In the genomic region with DNA sequence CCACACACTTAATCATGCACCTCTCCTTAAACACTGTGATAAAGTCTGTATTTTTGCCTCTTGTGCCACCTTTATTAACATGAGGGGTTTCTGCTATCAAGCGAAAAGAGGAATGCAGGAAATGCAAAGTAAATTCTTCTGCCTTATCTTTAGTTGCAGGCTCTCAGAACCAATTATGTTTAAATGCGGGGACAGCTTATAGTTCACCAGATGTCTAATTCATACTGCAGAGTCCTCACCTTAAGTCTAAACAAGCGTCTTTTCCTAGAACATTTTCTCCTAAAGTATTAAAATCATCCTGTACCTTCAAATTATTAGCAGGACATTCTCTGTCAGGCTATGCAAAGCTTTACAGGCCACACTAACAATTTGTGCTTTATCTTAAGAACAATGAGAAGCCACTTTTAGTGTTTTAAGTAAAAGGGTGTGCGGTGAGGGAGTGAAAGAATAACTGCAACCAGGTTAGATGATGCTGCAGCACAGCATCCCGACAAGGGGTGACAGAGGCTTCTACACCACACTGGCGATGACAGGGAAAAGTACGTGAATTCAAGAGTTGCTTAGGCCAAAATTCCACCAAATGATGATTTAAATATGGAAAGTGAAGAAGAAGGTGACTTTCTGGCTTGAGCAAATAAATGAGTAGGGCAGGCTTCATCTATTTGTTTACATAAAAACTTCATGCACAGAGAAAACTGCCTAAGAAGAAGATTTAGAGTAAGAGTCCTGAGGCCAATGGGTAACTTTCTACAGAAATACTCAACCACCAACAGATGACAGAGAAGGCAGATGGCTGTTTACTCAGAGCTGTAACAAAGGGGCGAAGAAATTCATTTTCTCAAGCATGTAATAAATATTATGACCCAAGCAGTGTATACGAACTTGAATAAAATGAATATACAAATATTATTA, we compare ENCODE assay signal across 17 cellular contexts. TPM values are rescaled to one million over a fixed set of nuclear protein-coding genes. Genes with fewer than 3 reads are reported as not detected.
DNase-seq lines count a peak whose midpoint lies in the region; ATAC-seq and TF ChIP-seq lines count a peak whose summit lies in the region.
"Had no signal": no experiment of that assay in that cellular context is flagged by ENCODE, and none has a peak within 500 bp of the region (broad histone marks: within the 10 kb centered on the region; RNA-seq: fewer than 3 reads in every experiment).

No MANE protein-coding gene starts in this region.

- peak overlapping the region; percentile 67 for H3K4me3 ChIP-seq in SK-N-MC
- H3K4me3 ChIP-seq in endodermal cell (ENCODE audit: low read length), result no peak overlapping the region
- H3K4me3 ChIP-seq: right atrium auricular region, thyroid gland had no signal

- peaks cover 21% of the 10 kb centered on the region for H3K36me3 Mint-ChIP-seq in activated CD4-positive, alpha-beta T cell treated with anti-CD3 and anti-CD28 coated beads, Interleukin-2, amount 10 ng/mL, durations not matched to agents 24 days and 14 days (ENCODE audit: low read depth)
- peaks cover 5% of the 10 kb centered on the region for H3K36me3 Mint-ChIP-seq in endodermal cell (ENCODE audit: low read depth)

- H3K27me3 ChIP-seq in endodermal cell (ENCODE audit: control insufficient read depth, insufficient read depth, low read length, poor library complexity, severe bottlenecking), result no peaks in the 10 kb centered on the region
- H3K27me3 ChIP-seq: right atrium auricular region, thyroid gland had no signal

- intact Hi-C loops in activated CD4-positive, alpha-beta T cell treated with anti-CD3 and anti-CD28 coated beads, Interleukin-2, amount 10 ng/mL, durations not matched to agents 24 days and 14 days (cut with micrococcal nuclease), result loop anchor here (5.0 kb wide), 1 partner anchor 34 kb away; a partner anchor contains a TSS

- peaks cover 23% of the 10 kb centered on the region for H3K36me3 ChIP-seq in SK-N-MC (ENCODE audit: insufficient read depth, low read length)
- no peaks in the 10 kb centered on the region for H3K36me3 ChIP-seq in endodermal cell (ENCODE audit: control insufficient read depth, insufficient read depth, low read length)
- H3K36me3 ChIP-seq: right atrium auricular region, thyroid gland had no signal

- no peaks in the 10 kb centered on the region for H3K27me3 Mint-ChIP-seq in activated CD4-positive, alpha-beta T cell treated with anti-CD3 and anti-CD28 coated beads, Interleukin-2, amount 10 ng/mL, durations not matched to agents 24 days and 14 days
- H3K27me3 Mint-ChIP-seq in endodermal cell (ENCODE audit: insufficient read depth), result no peaks in the 10 kb centered on the region
- H3K27me3 Mint-ChIP-seq: activated naive CD4-positive, alpha-beta T cell treated with anti-CD3 and anti-CD28 coated beads, Interleukin-2, amount 50 U/mL, for 24 hours had no signal

- H3K9me3 Mint-ChIP-seq in activated CD4-positive, alpha-beta T cell treated with anti-CD3 and anti-CD28 coated beads, Interleukin-2, amount 10 ng/mL, durations not matched to agents 24 days and 14 days, result no peaks in the 10 kb centered on the region
- no peaks in the 10 kb centered on the region for H3K9me3 Mint-ChIP-seq in endodermal cell
- H3K9me3 Mint-ChIP-seq: activated naive CD4-positive, alpha-beta T cell treated with anti-CD3 and anti-CD28 coated beads, Interleukin-2, amount 50 U/mL, for 24 hours; neural crest cell had no signal

- TF ChIP-seq CTCF in endodermal cell (conservative IDR thresholded peaks at IDR 0.05), result no peak

- peak overlapping the region; percentile 7 for H3K27ac Mint-ChIP-seq in activated CD4-positive, alpha-beta T cell treated with anti-CD3 and anti-CD28 coated beads, Interleukin-2, amount 10 ng/mL, durations not matched to agents 24 days and 14 days
- peak overlapping the region; percentile 10 for H3K27ac Mint-ChIP-seq in endodermal cell
- H3K27ac Mint-ChIP-seq: activated naive CD4-positive, alpha-beta T cell treated with anti-CD3 and anti-CD28 coated beads, Interleukin-2, amount 50 U/mL, for 24 hours had no signal

- H3K27ac ChIP-seq in SK-N-MC, result peak overlapping the region; percentile 95
- peak overlapping the region; percentile 6 for H3K27ac ChIP-seq in endodermal cell (ENCODE audit: low read depth, low read length)
- H3K27ac ChIP-seq: C4-2B, right atrium auricular region, thyroid gland had no signal

- DNase-seq in activated CD4-positive, alpha-beta T cell treated with anti-CD3 and anti-CD28 coated beads, Interleukin-2, amount 10 ng/mL, durations not matched to agents 24 days and 14 days, result no peak
- no peak for DNase-seq in activated CD4-positive, alpha-beta T cell treated with anti-CD3 and anti-CD28 coated beads for 4 hours
- DNase-seq in SK-N-MC (ENCODE audit: low read depth, low spot score), result no peak
- DNase-seq in endodermal cell, result no peak
- DNase-seq in pulmonary artery endothelial cell (ENCODE audit: low read depth, low spot score), result peak; percentile 10
- DNase-seq in D341Med (ENCODE audit: low spot score), result no peak
- DNase-seq: DMS79; NCI-H2029 treated with DMSO at 0.1 percent for 48 hours; stimulated activated naive CD4-positive, alpha-beta T cell; thyroid gland had no signal

- no peak overlapping the region for H3K4me3 Mint-ChIP-seq in activated CD4-positive, alpha-beta T cell treated with anti-CD3 and anti-CD28 coated beads, Interleukin-2, amount 10 ng/mL, durations not matched to agents 24 days and 14 days
- no peak overlapping the region for H3K4me3 Mint-ChIP-seq in endodermal cell
- H3K4me3 Mint-ChIP-seq: activated naive CD4-positive, alpha-beta T cell treated with anti-CD3 and anti-CD28 coated beads, Interleukin-2, amount 50 U/mL, for 24 hours; neural crest cell had no signal

- 84 to 86% methylated on average over 6 to 8 of the region's 9 CpGs for WGBS in endodermal cell (ENCODE audit: insufficient coverage in 1 of 2, insufficient read length in 1 of 2), 2 experiments

- ATAC-seq in GM18873 (IDR thresholded peaks at IDR 0.05; ENCODE audit: low FRiP score, unreplicated experiment), result no peak
- no peak for ATAC-seq in HG02759 (IDR thresholded peaks at IDR 0.05; ENCODE audit: unreplicated experiment)
- ATAC-seq: HepG2 had no signal

- peaks cover 49% of the 10 kb centered on the region for H3K4me1 Mint-ChIP-seq in activated CD4-positive, alpha-beta T cell treated with anti-CD3 and anti-CD28 coated beads, Interleukin-2, amount 10 ng/mL, durations not matched to agents 24 days and 14 days
- H3K4me1 Mint-ChIP-seq in endodermal cell, result peaks cover 52% of the 10 kb centered on the region

- H3K9ac ChIP-seq in SK-N-MC (ENCODE audit: insufficient read length) (peak overlapping the region; percentile 47), endodermal cell (ENCODE audit: extremely low read depth, low read length, poor library complexity, severe bottlenecking) (no peak overlapping the region)

- H3K9me3 ChIP-seq in SK-N-MC (ENCODE audit: low read depth, low read length) (no peaks in the 10 kb centered on the region), endodermal cell (ENCODE audit: control insufficient read depth, low read length) (no peaks in the 10 kb centered on the region)
- H3K9me3 ChIP-seq: right atrium auricular region, thyroid gland had no signal

- peaks cover 21% of the 10 kb centered on the region for H3K4me1 ChIP-seq in endodermal cell (ENCODE audit: control insufficient read depth, insufficient read depth, low read length)
- H3K4me1 ChIP-seq: right atrium auricular region, thyroid gland had no signal

RNA-seq across cellular contexts. Expression of a gene that starts 36.0 kb away (rescaled TPM):
- total RNA-seq in activated CD4-positive, alpha-beta T cell treated with anti-CD3 and anti-CD28 coated beads, Interleukin-2, amount 10 ng/mL, durations not matched to agents 24 days and 14 days, result 120 and 126 TPM in 2 replicates
- 10 to 100 TPM; 40.2 to 46.0 TPM for total RNA-seq in endodermal cell
- 83.4 TPM for polyA plus RNA-seq in endodermal cell (2013, experiment 1 of 2)
- polyA plus RNA-seq in endodermal cell (2013, experiment 2 of 2), result 81.5 TPM
- total RNA-seq in pulmonary artery endothelial cell, result 17.4 and 18.6 TPM in 2 replicates
